Comparison of ENCODE assay signal across 21 cellular contexts in the genomic region with DNA sequence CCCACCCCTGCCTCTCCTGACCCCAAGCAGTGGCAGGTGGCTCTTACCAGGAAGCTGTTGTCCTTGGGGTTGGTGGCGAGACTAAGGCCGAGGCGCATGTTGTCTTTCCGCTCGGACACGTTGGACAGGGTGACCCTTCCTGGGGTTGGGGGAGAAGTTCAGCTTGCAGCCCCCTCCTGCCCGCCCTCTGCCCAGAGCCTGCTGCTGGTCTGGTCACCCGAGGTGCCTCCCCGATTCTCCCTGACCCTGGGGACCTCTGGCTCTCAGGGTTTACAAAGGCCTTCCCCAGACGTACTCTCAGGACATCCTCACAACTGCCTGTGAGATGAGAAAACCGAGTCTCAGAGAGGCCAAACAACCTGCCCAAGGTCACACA.
DNase-seq lines count a peak whose midpoint lies in the region; ATAC-seq and TF ChIP-seq lines count a peak whose summit lies in the region.
"Had no signal": no experiment of that assay in that cellular context is flagged by ENCODE, and none has a peak within 500 bp of the region (broad histone marks: within the 10 kb centered on the region; RNA-seq: fewer than 3 reads in every experiment).

No MANE protein-coding gene starts in this region.

- ATAC-seq in activated CD4-positive, alpha-beta T cell treated with anti-CD3 and anti-CD28 coated beads for 36 hours: no peak
- ATAC-seq in heart right ventricle (peak in 6 of 8 donors; percentile 1 to 28 (median 15)), upper lobe of left lung (ENCODE audit: low FRiP score in 2 of 2) (no peak)
- ATAC-seq: activated T-cell treated with anti-CD3 and anti-CD28 coated beads, Interleukin-2, amount 50 U/mL, for 4 hours; esophagus mucosa; natural killer cell; T-cell had no signal

- intact Hi-C loops in activated CD4-positive, alpha-beta T cell treated with anti-CD3 and anti-CD28 coated beads for 36 hours (cut with DNase I, micrococcal nuclease): loop anchor here in 1 of 2 experiments (5.0 kb wide), 1 partner anchor 57 kb away; no protein-coding TSS in a partner anchor
- intact Hi-C loops in heart right ventricle (cut with DNase I): loop anchor here in 2 of 10 donors (5.0 to 10.0 kb wide), 2 partner anchors 42 to 110 kb away; no protein-coding TSS in a partner anchor

- H3K4me2 ChIP-seq in parathyroid adenoma (ENCODE audit: low read length) (no peak overlapping the region), SK-N-SH (no peak overlapping the region)

- POLR2A ChIA-PET in activated CD4-positive, alpha-beta T cell treated with anti-CD3 and anti-CD28 coated beads for 36 hours (lab: Charles Lee): no interaction called here
- POLR2A ChIA-PET in activated CD4-positive, alpha-beta T cell treated with anti-CD3 and anti-CD28 coated beads, Interleukin-2, amount 10 ng/mL, durations not matched to agents 7 days and 5 days (lab: Charles Lee): interaction anchor here (0.7 kb wide), 1 partner anchor 95 kb away, joined by 3 read pairs; no protein-coding TSS in a partner anchor
- POLR2A ChIA-PET in SK-N-SH (lab: Yijun Ruan, JAX): no interaction called here

- no peaks in the 10 kb centered on the region for H3K27me3 ChIP-seq in heart right ventricle
- H3K27me3 ChIP-seq in parathyroid adenoma (ENCODE audit: control insufficient read depth, insufficient read depth, low read length): no peaks in the 10 kb centered on the region
- H3K27me3 ChIP-seq in upper lobe of left lung: no peaks in the 10 kb centered on the region
- no peaks in the 10 kb centered on the region for H3K27me3 ChIP-seq in SK-N-SH (ENCODE audit: insufficient read depth)
- H3K27me3 ChIP-seq: cardiac muscle cell had no signal

- H3K4me1 Mint-ChIP-seq in activated CD4-positive, alpha-beta T cell treated with anti-CD3 and anti-CD28 coated beads for 36 hours: peaks cover 10% of the 10 kb centered on the region
- H3K4me1 Mint-ChIP-seq in activated CD4-positive, alpha-beta T cell treated with anti-CD3 and anti-CD28 coated beads, Interleukin-2, amount 10 ng/mL, durations not matched to agents 7 days and 5 days: peaks cover 23% of the 10 kb centered on the region
- H3K4me1 Mint-ChIP-seq: natural killer cell had no signal

- peak overlapping the region; percentile 84 for H3K27ac Mint-ChIP-seq in activated CD4-positive, alpha-beta T cell treated with anti-CD3 and anti-CD28 coated beads for 36 hours
- H3K27ac Mint-ChIP-seq in activated CD4-positive, alpha-beta T cell treated with anti-CD3 and anti-CD28 coated beads, Interleukin-2, amount 10 ng/mL, durations not matched to agents 7 days and 5 days: no peak overlapping the region
- H3K27ac Mint-ChIP-seq: natural killer cell, T-cell had no signal

- H3K4me3 ChIP-seq in heart right ventricle (no peak overlapping the region), parathyroid adenoma (ENCODE audit: low read depth, low read length) (no peak overlapping the region), upper lobe of left lung (no peak overlapping the region), SK-N-SH (ENCODE audit: low read depth in 2 of 2, low read length in 1 of 2) (no peak overlapping the region)
- H3K4me3 ChIP-seq: cardiac muscle cell, HAP-1, lower lobe of right lung had no signal

- no peak for TF ChIP-seq CTCF in heart right ventricle (IDR thresholded peaks at IDR 0.05)
- no peak for TF ChIP-seq CTCF in parathyroid adenoma (IDR thresholded peaks at IDR 0.05)
- TF ChIP-seq CTCF in upper lobe of left lung (IDR thresholded peaks at IDR 0.05): no peak
- TF ChIP-seq CTCF in SK-N-SH (IDR thresholded peaks at IDR 0.05): no peak
- no peak for TF ChIP-seq CTCF in GM13976 (IDR thresholded peaks at IDR 0.05; ENCODE audit: borderline replicate concordance, control extremely low read depth, extremely low read depth, insufficient read depth, missing control alignments)

- H3K36me3 ChIP-seq in heart right ventricle (no peaks in the 10 kb centered on the region), parathyroid adenoma (ENCODE audit: control insufficient read depth, insufficient read depth, low read length) (no peaks in the 10 kb centered on the region), upper lobe of left lung (no peaks in the 10 kb centered on the region), SK-N-SH (replicated peaks in 1 of 2; ENCODE audit: control insufficient read depth in 1 of 2, insufficient read depth in 2 of 2, low read length in 1 of 2) (no peaks in the 10 kb centered on the region)
- H3K36me3 ChIP-seq: cardiac muscle cell, HAP-1, lower lobe of right lung had no signal

- peak overlapping the region; percentile 75 to 93 (median 83) for H3K27ac ChIP-seq in heart right ventricle
- peak overlapping the region; percentile 15 for H3K27ac ChIP-seq in parathyroid adenoma
- H3K27ac ChIP-seq in upper lobe of left lung: peak overlapping the region in 3 of 4 donors; percentile 57 to 68 (median 65)
- no peak overlapping the region for H3K27ac ChIP-seq in SK-N-SH (ENCODE audit: low read depth in 2 of 2, low read length in 1 of 2)
- H3K27ac ChIP-seq: cardiac muscle cell, lower lobe of right lung had no signal

- H3K9me3 ChIP-seq in heart right ventricle (no peaks in the 10 kb centered on the region), parathyroid adenoma (ENCODE audit: control insufficient read depth, low read length) (no peaks in the 10 kb centered on the region), upper lobe of left lung (no peaks in the 10 kb centered on the region), SK-N-SH (no peaks in the 10 kb centered on the region)
- H3K9me3 ChIP-seq: HAP-1, lower lobe of right lung had no signal

- no peaks in the 10 kb centered on the region for H3K27me3 Mint-ChIP-seq in activated CD4-positive, alpha-beta T cell treated with anti-CD3 and anti-CD28 coated beads for 36 hours
- peaks cover 1% of the 10 kb centered on the region for H3K27me3 Mint-ChIP-seq in activated CD4-positive, alpha-beta T cell treated with anti-CD3 and anti-CD28 coated beads, Interleukin-2, amount 10 ng/mL, durations not matched to agents 7 days and 5 days

- H3K9ac ChIP-seq in parathyroid adenoma (no peak overlapping the region), SK-N-SH (no peak overlapping the region)

- CTCF ChIA-PET in activated CD4-positive, alpha-beta T cell treated with anti-CD3 and anti-CD28 coated beads for 36 hours (lab: Charles Lee): interaction anchor here (1.1 to 3.0 kb wide), 2 partner anchors 58 to 112 kb away, joined by 3 to 12 read pairs; no protein-coding TSS in a partner anchor
- CTCF ChIA-PET in activated CD4-positive, alpha-beta T cell treated with anti-CD3 and anti-CD28 coated beads, Interleukin-2, amount 10 ng/mL, durations not matched to agents 7 days and 5 days (lab: Charles Lee): interaction anchor here (1.1 to 1.2 kb wide), 2 partner anchors 16 to 87 kb away, joined by 3 read pairs; a partner anchor contains a TSS
- CTCF ChIA-PET in SK-N-SH (lab: Yijun Ruan, JAX): no interaction called here

- peaks cover 53 to 100% (median 85%) of the 10 kb centered on the region in 9 donors for H3K4me1 ChIP-seq in heart right ventricle
- H3K4me1 ChIP-seq in parathyroid adenoma: no peaks in the 10 kb centered on the region
- H3K4me1 ChIP-seq in upper lobe of left lung: peaks cover 0 to 35% (median 20%) of the 10 kb centered on the region in 4 donors
- H3K4me1 ChIP-seq in SK-N-SH (ENCODE audit: control insufficient read depth in 1 of 2, insufficient read depth in 2 of 2, low read depth in 1 of 2, low read length in 1 of 2): no peaks in the 10 kb centered on the region
- H3K4me1 ChIP-seq: HAP-1 had no signal

- no peaks in the 10 kb centered on the region for H3K9me2 ChIP-seq in SK-N-SH

- H4K20me1 ChIP-seq in SK-N-SH (ENCODE audit: insufficient read depth): no peaks in the 10 kb centered on the region

- no peaks in the 10 kb centered on the region for H3K9me3 Mint-ChIP-seq in activated CD4-positive, alpha-beta T cell treated with anti-CD3 and anti-CD28 coated beads for 36 hours (ENCODE audit: low read depth)
- H3K9me3 Mint-ChIP-seq in activated CD4-positive, alpha-beta T cell treated with anti-CD3 and anti-CD28 coated beads, Interleukin-2, amount 10 ng/mL, durations not matched to agents 7 days and 5 days: no peaks in the 10 kb centered on the region
- H3K9me3 Mint-ChIP-seq: activated T-cell treated with anti-CD3 and anti-CD28 coated beads, Interleukin-2, amount 50 U/mL, for 4 hours; natural killer cell; T-cell had no signal

- TF ChIP-seq POLR2A in upper lobe of left lung (IDR thresholded peaks at IDR 0.05): no peak

- TF ChIP-seq RAD21 in SK-N-SH (IDR thresholded peaks at IDR 0.05; ENCODE audit: low read length): no peak

- peak overlapping the region; percentile 62 for H3K4me3 Mint-ChIP-seq in activated CD4-positive, alpha-beta T cell treated with anti-CD3 and anti-CD28 coated beads for 36 hours
- H3K4me3 Mint-ChIP-seq in activated CD4-positive, alpha-beta T cell treated with anti-CD3 and anti-CD28 coated beads, Interleukin-2, amount 10 ng/mL, durations not matched to agents 7 days and 5 days: no peak overlapping the region
- H3K4me3 Mint-ChIP-seq: activated T-cell treated with anti-CD3 and anti-CD28 coated beads, Interleukin-2, amount 50 U/mL, for 4 hours; natural killer cell; T-cell had no signal

- no peak overlapping the region for H2AFZ ChIP-seq in parathyroid adenoma
- H2AFZ ChIP-seq in SK-N-SH (ENCODE audit: low read depth): no peak overlapping the region

- no peaks in the 10 kb centered on the region for H3K36me3 Mint-ChIP-seq in activated CD4-positive, alpha-beta T cell treated with anti-CD3 and anti-CD28 coated beads for 36 hours (ENCODE audit: low read depth)
- H3K36me3 Mint-ChIP-seq in activated CD4-positive, alpha-beta T cell treated with anti-CD3 and anti-CD28 coated beads, Interleukin-2, amount 10 ng/mL, durations not matched to agents 7 days and 5 days (ENCODE audit: low read depth): no peaks in the 10 kb centered on the region
- H3K36me3 Mint-ChIP-seq: natural killer cell, T-cell had no signal

- H3K79me2 ChIP-seq in parathyroid adenoma: no peaks in the 10 kb centered on the region
- H3K79me2 ChIP-seq in SK-N-SH (ENCODE audit: insufficient read depth): no peaks in the 10 kb centered on the region

- in situ Hi-C loops in GM13976 (cut with MboI; ENCODE audit: low sequenced_read_pairs, unreplicated experiment): no loop called here

- 52 to 71% methylated on average over 11 of the region's 11 CpGs for WGBS in heart right ventricle, 2 donors
- WGBS in upper lobe of left lung, 2 donors: 66 to 79% methylated on average over 4 to 10 of the region's 11 CpGs
- WGBS in SK-N-SH (ENCODE audit: low lambda C conversion rate): 70% methylated on average over 4 of the region's 11 CpGs

- TF ChIP-seq EP300 in upper lobe of left lung (IDR thresholded peaks at IDR 0.05) (no peak), SK-N-SH (IDR thresholded peaks at IDR 0.05; ENCODE audit: borderline replicate concordance in 1 of 2, low read depth in 1 of 2, low read length in 1 of 2) (no peak)

- DNase-seq in activated CD4-positive, alpha-beta T cell treated with anti-CD3 and anti-CD28 coated beads for 36 hours: no peak
- no peak for DNase-seq in activated CD4-positive, alpha-beta T cell treated with anti-CD3 and anti-CD28 coated beads, Interleukin-2, amount 10 ng/mL, durations not matched to agents 7 days and 5 days
- no peak for DNase-seq in heart right ventricle
- peak in 1 of 2 donors; percentile 46 for DNase-seq in upper lobe of left lung
- no peak for DNase-seq in HuH-7 (ENCODE audit: low spot score)
- no peak for DNase-seq in SK-N-SH
- no peak for DNase-seq in GM13976 (ENCODE audit: low spot score)
- DNase-seq: 8988T; activated CD4-positive, alpha-beta T cell treated with anti-CD3 and anti-CD28 coated beads, Interleukin-2, amount 50 U/mL, for 4 hours; activated T-cell treated with anti-CD3 and anti-CD28 coated beads, Interleukin-2, amount 50 U/mL, for 4 hours; KG1; lower lobe of right lung; natural killer cell; NCI-H1048; NCI-H2029 treated with DMSO at 0.1 percent for 48 hours; NCI-H524; T-cell had no signal

- H3F3A ChIP-seq in SK-N-SH (replicated peaks; ENCODE audit: insufficient read depth): no peaks in the 10 kb centered on the region

Comparison
In these comparisons a context has a peak if more than half of its experiments do, and no peak if none do; other contexts are left out.
1. ATAC-seq: peak in heart right ventricle (6 of 8); none in activated CD4-positive, alpha-beta T cell treated with anti-CD3 and anti-CD28 coated beads for 36 hours (single experiment) and upper lobe of left lung (0 of 2).
2. H3K27ac ChIP-seq: peak in heart right ventricle (10 of 10), parathyroid adenoma (single experiment) and upper lobe of left lung (3 of 4); none in SK-N-SH (0 of 2).